Comparison of ENCODE assay signal across 15 cellular contexts in genomic region chr20:20440473-20440872, GRCh38.
DNase-seq lines count a peak whose midpoint lies in the region; ATAC-seq and TF ChIP-seq lines count a peak whose summit lies in the region.
"Had no signal": no experiment of that assay in that cellular context is flagged by ENCODE, and none has a peak within 500 bp of the region (broad histone marks: within the 10 kb centered on the region; RNA-seq: fewer than 3 reads in every experiment).

No MANE protein-coding gene starts in this region.

- DNase-seq in NCI-H2227 (lab: John Stamatoyannopoulos, UW; ENCODE audit: unreplicated experiment) (peak; percentile 47), NCI-H2227 treated with DMSO at 0.1 percent for 48 hours (lab: John Stamatoyannopoulos, UW) (no peak), NCI-H1694 (lab: John Stamatoyannopoulos, UW) (peak; percentile 38), NCI-H748 treated with DMSO at 0.1 percent for 48 hours (lab: John Stamatoyannopoulos, UW) (peak; percentile 61), mucosa of descending colon (peak in 1 of 3 donors; percentile 16), retina (no peak), medulla oblongata (ENCODE audit: extremely low spot score) (no peak)
- DNase-seq: activated B cell treated with CpG ODN at 0.5 μM for 24 hours; activated CD8-positive, alpha-beta T cell treated with anti-CD3 and anti-CD28 coated beads, Interleukin-2, amount 10 ng/mL, durations not matched to agents 7 days and 5 days; activated T-cell treated with anti-CD3 and anti-CD28 coated beads, Interleukin-2, amount 50 U/mL, for 4 hours; endodermal cell; T-helper 2 cell had no signal

- intact Hi-C loops in mucosa of descending colon (cut with DNase I, micrococcal nuclease) = no loop called here

- H3K4me1 ChIP-seq in mucosa of descending colon (ENCODE audit: low read depth) = no peaks in the 10 kb centered on the region

- no peak for TF ChIP-seq CTCF in mucosa of descending colon (IDR thresholded peaks at IDR 0.05)

- ATAC-seq in mucosa of descending colon (peak; percentile 48), GM21515 (IDR thresholded peaks at IDR 0.05; ENCODE audit: unreplicated experiment) (no peak)
- ATAC-seq: activated CD8-positive, alpha-beta T cell treated with anti-CD3 and anti-CD28 coated beads, Interleukin-2, amount 10 ng/mL, durations not matched to agents 7 days and 5 days; activated T-cell treated with anti-CD3 and anti-CD28 coated beads, Interleukin-2, amount 50 U/mL, for 4 hours had no signal

- H3K4me3 ChIP-seq in mucosa of descending colon = no peak overlapping the region
- H3K4me3 ChIP-seq: BLaER1 had no signal

- no peaks in the 10 kb centered on the region for H3K9me3 ChIP-seq in mucosa of descending colon
- H3K9me3 ChIP-seq: BLaER1, neutrophil had no signal

- H3K36me3 ChIP-seq in mucosa of descending colon (ENCODE audit: low read depth) = no peaks in the 10 kb centered on the region

Comparison
In these comparisons a context has a peak if more than half of its experiments do, and no peak if none do; other contexts are left out.
1. DNase-seq: peak in NCI-H2227 (single experiment), NCI-H1694 (single experiment) and NCI-H748 treated with DMSO at 0.1 percent for 48 hours (single experiment); none in NCI-H2227 treated with DMSO at 0.1 percent for 48 hours (single experiment), retina (single experiment) and medulla oblongata (single experiment).